Comparison of ENCODE assay signal across 9 cellular contexts in genomic region chr18:48802543-48803428, GRCh38.
DNase-seq lines count a peak whose midpoint lies in the region; ATAC-seq and TF ChIP-seq lines count a peak whose summit lies in the region.
"Had no signal": no experiment of that assay in that cellular context is flagged by ENCODE, and none has a peak within 500 bp of the region (broad histone marks: within the 10 kb centered on the region; RNA-seq: fewer than 3 reads in every experiment).

No MANE protein-coding gene starts in this region.

- TF ChIP-seq POLR2A in adrenal gland (IDR thresholded peaks at IDR 0.05) (no peak), right lobe of liver (IDR thresholded peaks at IDR 0.05) (no peak), prostate gland (IDR thresholded peaks at IDR 0.05) (no peak)

- no peak overlapping the region for H4K8ac ChIP-seq in mesenchymal stem cell (ENCODE audit: low read length)

- ATAC-seq in right lobe of liver (peak in 1 of 4 donors; percentile 2), HG02763 (IDR thresholded peaks at IDR 0.05; ENCODE audit: unreplicated experiment) (no peak)

- H3K4ac ChIP-seq in mesenchymal stem cell (ENCODE audit: low read depth in 1 of 2, low read length in 2 of 2), result no peak overlapping the region

- H3K27ac ChIP-seq in HUES48 (ENCODE audit: low read depth, low read length) (peak overlapping the region; percentile 21), adrenal gland (no peak overlapping the region), right lobe of liver (peak overlapping the region; percentile 35 to 65 (median 43)), mesenchymal stem cell (ENCODE audit: low read length, poor library complexity, severe bottlenecking) (no peak overlapping the region), prostate gland (no peak overlapping the region)
- H3K27ac ChIP-seq: SJCRH30 had no signal

- H2BK120ac ChIP-seq in mesenchymal stem cell (ENCODE audit: low read depth, low read length), result no peak overlapping the region

- DNase-seq in adrenal gland (peak in 4 of 7 donors; percentile 14 to 52 (median 20)), right lobe of liver (peak in 2 of 3 donors; percentile 36 to 48), mesenchymal stem cell (no peak), prostate gland (ENCODE audit: low spot score) (no peak), globus pallidus (ENCODE audit: low spot score) (no peak)
- peak; percentile 20 for DNase-seq in stimulated activated CD8-positive, alpha-beta memory T cell treated with anti-CD3 and anti-CD28 coated beads, Interleukin-4, amount 100 ng/mL, for 48 hours

- no peak overlapping the region for H2BK5ac ChIP-seq in mesenchymal stem cell (ENCODE audit: low read depth, low read length, poor library complexity, severe bottlenecking)

- intact Hi-C loops in adrenal gland (cut with DNase I) (no loop called here), right lobe of liver (cut with DNase I) (no loop called here), prostate gland (cut with DNase I) (no loop called here)

- no peak overlapping the region for H3K14ac ChIP-seq in mesenchymal stem cell (ENCODE audit: low read length in 2 of 2)

- H3K36me3 ChIP-seq in HUES48 (ENCODE audit: control insufficient read depth, insufficient read depth, low read length), result no peaks in the 10 kb centered on the region
- H3K36me3 ChIP-seq in adrenal gland (replicated peaks in 1 of 2), result no peaks in the 10 kb centered on the region
- H3K36me3 ChIP-seq in right lobe of liver, result peaks cover 0 to 11% (median 0%) of the 10 kb centered on the region in 4 donors
- peaks cover 40 to 68% of the 10 kb centered on the region in 2 experiments for H3K36me3 ChIP-seq in mesenchymal stem cell (ENCODE audit: control insufficient read depth in 1 of 2, insufficient read depth in 2 of 2, low read depth in 1 of 2, low read length in 2 of 2)
- no peaks in the 10 kb centered on the region for H3K36me3 ChIP-seq in prostate gland
- H3K36me3 ChIP-seq: SJCRH30 had no signal

- no peaks in the 10 kb centered on the region for H3K4me1 ChIP-seq in HUES48 (ENCODE audit: control insufficient read depth, insufficient read depth, low read length)
- H3K4me1 ChIP-seq in adrenal gland (replicated peaks in 1 of 2), result peaks cover 0 to 6% of the 10 kb centered on the region in 2 donors
- peaks cover 0 to 19% (median 6%) of the 10 kb centered on the region in 4 donors for H3K4me1 ChIP-seq in right lobe of liver
- peaks cover 7% of the 10 kb centered on the region for H3K4me1 ChIP-seq in mesenchymal stem cell (ENCODE audit: control insufficient read depth, insufficient read depth, low read depth, low read length)
- H3K4me1 ChIP-seq in prostate gland (replicated peaks), result no peaks in the 10 kb centered on the region

- no peak overlapping the region for H3K18ac ChIP-seq in mesenchymal stem cell (ENCODE audit: low read depth in 1 of 2, low read length in 2 of 2)

- TF ChIP-seq CTCF in adrenal gland (IDR thresholded peaks at IDR 0.05) (no peak), right lobe of liver (IDR thresholded peaks at IDR 0.05) (no peak), prostate gland (IDR thresholded peaks at IDR 0.05) (no peak)

- no peak overlapping the region for H2BK15ac ChIP-seq in mesenchymal stem cell (ENCODE audit: low read depth, poor library complexity, severe bottlenecking)

- no peak overlapping the region for H2AK5ac ChIP-seq in mesenchymal stem cell (ENCODE audit: low read length, severe bottlenecking)

- peaks cover 13% of the 10 kb centered on the region for H3K79me1 ChIP-seq in mesenchymal stem cell (replicated peaks; ENCODE audit: low read length, poor library complexity, severe bottlenecking)

- no peak overlapping the region for H4K91ac ChIP-seq in mesenchymal stem cell (ENCODE audit: low read length)

- no peaks in the 10 kb centered on the region for H3K9me3 ChIP-seq in HUES48 (ENCODE audit: control insufficient read depth, insufficient read depth, low read length)
- H3K9me3 ChIP-seq in adrenal gland (replicated peaks in 1 of 3), result no peaks in the 10 kb centered on the region
- no peaks in the 10 kb centered on the region for H3K9me3 ChIP-seq in right lobe of liver
- H3K9me3 ChIP-seq in mesenchymal stem cell (ENCODE audit: control insufficient read depth, low read length), result no peaks in the 10 kb centered on the region
- H3K9me3 ChIP-seq in prostate gland, result no peaks in the 10 kb centered on the region
- H3K9me3 ChIP-seq: SJCRH30 had no signal

- no peak overlapping the region for H2BK12ac ChIP-seq in mesenchymal stem cell (ENCODE audit: low read length in 2 of 2)

- H3K9ac ChIP-seq in HUES48 (ENCODE audit: low read depth, low read length) (no peak overlapping the region), mesenchymal stem cell (ENCODE audit: low read length) (no peak overlapping the region)

- 82 to 87% (median 86%) methylated on average over 7 to 12 of the region's 12 CpGs for WGBS in adrenal gland, 4 donors
- WGBS in right lobe of liver (ENCODE audit: insufficient coverage, low coverage, low lambda C conversion rate, missing lambda C conversion rate), result 94% methylated on average over 6 of the region's 12 CpGs
- WGBS in mesenchymal stem cell, result 80% methylated on average over 11 of the region's 12 CpGs
- whole genome bisulfite sequencing in prostate gland, result 78% methylated on average over 12 of the region's 12 CpGs

- H3K4me3 ChIP-seq in HUES48 (ENCODE audit: low read depth, low read length) (no peak overlapping the region), adrenal gland (no peak overlapping the region), right lobe of liver (no peak overlapping the region), mesenchymal stem cell (ENCODE audit: insufficient read depth in 1 of 2, low read depth in 1 of 2, low read length in 2 of 2) (no peak overlapping the region), prostate gland (no peak overlapping the region)
- H3K4me3 ChIP-seq: SJCRH30 had no signal

- H3K23ac ChIP-seq in mesenchymal stem cell (ENCODE audit: low read length in 2 of 2), result no peak overlapping the region

- H2AFZ ChIP-seq in mesenchymal stem cell (ENCODE audit: low read depth, low read length), result no peak overlapping the region

- H3K4me2 ChIP-seq in mesenchymal stem cell (ENCODE audit: low read length, poor library complexity, severe bottlenecking), result no peak overlapping the region

- H3K27me3 ChIP-seq in HUES48 (ENCODE audit: control insufficient read depth, insufficient read depth, low read length) (no peaks in the 10 kb centered on the region), adrenal gland (no peaks in the 10 kb centered on the region), right lobe of liver (no peaks in the 10 kb centered on the region), mesenchymal stem cell (ENCODE audit: control insufficient read depth in 1 of 2, insufficient read depth in 1 of 2, low read length in 2 of 2) (no peaks in the 10 kb centered on the region), prostate gland (replicated peaks; ENCODE audit: insufficient read depth) (no peaks in the 10 kb centered on the region)
- H3K27me3 ChIP-seq: SJCRH30 had no signal

Comparison
In these comparisons a context has a peak if more than half of its experiments do, and no peak if none do; other contexts are left out.
1. H3K27ac ChIP-seq: peak in HUES48 (single experiment) and right lobe of liver (3 of 3); none in adrenal gland (0 of 5), mesenchymal stem cell (single experiment) and prostate gland (0 of 2).
2. DNase-seq: peak in adrenal gland (4 of 7), right lobe of liver (2 of 3) and stimulated activated CD8-positive, alpha-beta memory T cell treated with anti-CD3 and anti-CD28 coated beads, Interleukin-4, amount 100 ng/mL, for 48 hours (single experiment); none in mesenchymal stem cell (single experiment), prostate gland (single experiment) and globus pallidus (single experiment).